Comparison of ENCODE assay signal across 1 cellular context in the genomic region with DNA sequence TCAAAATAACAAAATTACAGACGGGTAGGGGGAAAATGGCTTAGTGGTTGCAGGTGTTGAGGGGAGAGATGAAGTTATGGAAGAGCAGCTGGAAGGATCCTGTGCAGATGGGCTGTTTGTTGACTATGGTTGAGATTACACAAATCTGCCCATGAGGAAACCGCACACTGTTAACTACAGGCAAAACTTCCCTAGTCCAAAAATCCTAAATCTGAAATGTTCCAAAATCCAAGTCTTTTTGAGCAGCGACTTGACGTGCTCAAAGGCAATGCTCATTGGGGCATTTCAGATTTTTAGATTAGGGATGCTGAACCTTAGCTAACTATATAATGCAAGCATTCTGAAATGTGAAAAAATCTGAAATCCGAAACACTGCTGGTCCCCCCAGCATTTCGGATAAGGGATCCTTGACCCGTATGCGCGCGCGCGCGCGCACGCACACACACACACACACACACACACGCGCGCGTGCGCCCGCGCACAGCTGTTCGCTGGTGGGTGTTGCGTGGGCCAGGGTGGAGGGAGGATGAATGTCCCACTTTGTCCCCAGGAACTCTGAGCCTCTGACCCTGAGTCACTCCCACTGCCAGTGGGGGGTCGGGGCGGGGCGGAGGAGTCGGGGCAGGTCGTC.
TF ChIP-seq lines count a peak whose summit lies in the region.

No MANE protein-coding gene starts in this region.

TF ChIP-seq in K562, 482 proteins besides CTCF, POLR2A, EP300 and RAD21 (continued from another document and continues in another):
- TF ChIP-seq STAT5B (CRISPR knock-in tag; IDR thresholded peaks at IDR 0.05) (no peak), KLF6 (CRISPR knock-in tag; IDR thresholded peaks at IDR 0.05; ENCODE audit: borderline replicate concordance) (no peak), HMGN3 (IDR thresholded peaks at IDR 0.05; ENCODE audit: borderline replicate concordance, extremely low read depth, insufficient read length, low read depth, low read length) (peak; percentile 56), FIP1L1 (IDR thresholded peaks at IDR 0.05; ENCODE audit: low read depth, low read length, poor library complexity, severe bottlenecking) (no peak), ZNF253 (CRISPR knock-in tag; conservative IDR thresholded peaks at IDR 0.05) (no peak), BRF1 (IDR thresholded peaks at IDR 0.05; ENCODE audit: borderline replicate concordance, extremely low read depth, insufficient read length) (no peak), POLR2G (IDR thresholded peaks at IDR 0.05; ENCODE audit: low read depth, low read length) (0 out of 2 replicates have a peak, but pooled peaks have one; percentile 23), ZNF184 (CRISPR knock-in tag; IDR thresholded peaks at IDR 0.05) (no peak), ESRRB (CRISPR knock-in tag; IDR thresholded peaks at IDR 0.05; ENCODE audit: borderline replicate concordance) (no peak), SMARCA4 (IDR thresholded peaks at IDR 0.05) (0 out of 2 replicates have a peak, but pooled peaks have one; percentile 44), PHF8 (IDR thresholded peaks at IDR 0.05; ENCODE audit: borderline replicate concordance, low read length) (no peak), MXI1 (IDR thresholded peaks at IDR 0.05; ENCODE audit: low read depth, low read length) (no peak), SRSF1 (IDR thresholded peaks at IDR 0.05; ENCODE audit: low read depth, low read length) (no peak), SIN3A (IDR thresholded peaks at IDR 0.05; ENCODE audit: borderline replicate concordance in 2 of 2, control insufficient read depth in 1 of 2, low read depth in 2 of 2, low read length in 2 of 2) (no peak), ZNF696 (CRISPR knock-in tag; conservative IDR thresholded peaks at IDR 0.05) (no peak), NONO (IDR thresholded peaks at IDR 0.05; ENCODE audit: low read depth in 2 of 2, low read length in 1 of 2) (no peak), DMBX1 (CRISPR knock-in tag; IDR thresholded peaks at IDR 0.05; ENCODE audit: borderline replicate concordance) (no peak), NELFE (IDR thresholded peaks at IDR 0.05; ENCODE audit: insufficient read depth, insufficient read length) (no peak), CBX8 (IDR thresholded peaks at IDR 0.05; ENCODE audit: borderline replicate concordance, extremely low read depth, low read depth, low read length, poor library complexity, severe bottlenecking) (no peak), ZBTB1 (CRISPR knock-in tag; IDR thresholded peaks at IDR 0.05; ENCODE audit: borderline replicate concordance, low read depth) (no peak), ELF1 (tag; IDR thresholded peaks at IDR 0.05) (no peak), HOXB6 (CRISPR knock-in tag; IDR thresholded peaks at IDR 0.05; ENCODE audit: borderline replicate concordance) (no peak), ZNF77 (CRISPR knock-in tag; IDR thresholded peaks at IDR 0.05) (no peak), MTA1 (IDR thresholded peaks at IDR 0.05; ENCODE audit: borderline replicate concordance) (peak; percentile 73), TRIM24 (IDR thresholded peaks at IDR 0.05) (no peak), GTF2A2 (tag; IDR thresholded peaks at IDR 0.05) (no peak), ZC3H8 (IDR thresholded peaks at IDR 0.05) (no peak), CTBP1 (IDR thresholded peaks at IDR 0.05; ENCODE audit: borderline replicate concordance) (no peak)
- TF ChIP-seq, protein P1, sequence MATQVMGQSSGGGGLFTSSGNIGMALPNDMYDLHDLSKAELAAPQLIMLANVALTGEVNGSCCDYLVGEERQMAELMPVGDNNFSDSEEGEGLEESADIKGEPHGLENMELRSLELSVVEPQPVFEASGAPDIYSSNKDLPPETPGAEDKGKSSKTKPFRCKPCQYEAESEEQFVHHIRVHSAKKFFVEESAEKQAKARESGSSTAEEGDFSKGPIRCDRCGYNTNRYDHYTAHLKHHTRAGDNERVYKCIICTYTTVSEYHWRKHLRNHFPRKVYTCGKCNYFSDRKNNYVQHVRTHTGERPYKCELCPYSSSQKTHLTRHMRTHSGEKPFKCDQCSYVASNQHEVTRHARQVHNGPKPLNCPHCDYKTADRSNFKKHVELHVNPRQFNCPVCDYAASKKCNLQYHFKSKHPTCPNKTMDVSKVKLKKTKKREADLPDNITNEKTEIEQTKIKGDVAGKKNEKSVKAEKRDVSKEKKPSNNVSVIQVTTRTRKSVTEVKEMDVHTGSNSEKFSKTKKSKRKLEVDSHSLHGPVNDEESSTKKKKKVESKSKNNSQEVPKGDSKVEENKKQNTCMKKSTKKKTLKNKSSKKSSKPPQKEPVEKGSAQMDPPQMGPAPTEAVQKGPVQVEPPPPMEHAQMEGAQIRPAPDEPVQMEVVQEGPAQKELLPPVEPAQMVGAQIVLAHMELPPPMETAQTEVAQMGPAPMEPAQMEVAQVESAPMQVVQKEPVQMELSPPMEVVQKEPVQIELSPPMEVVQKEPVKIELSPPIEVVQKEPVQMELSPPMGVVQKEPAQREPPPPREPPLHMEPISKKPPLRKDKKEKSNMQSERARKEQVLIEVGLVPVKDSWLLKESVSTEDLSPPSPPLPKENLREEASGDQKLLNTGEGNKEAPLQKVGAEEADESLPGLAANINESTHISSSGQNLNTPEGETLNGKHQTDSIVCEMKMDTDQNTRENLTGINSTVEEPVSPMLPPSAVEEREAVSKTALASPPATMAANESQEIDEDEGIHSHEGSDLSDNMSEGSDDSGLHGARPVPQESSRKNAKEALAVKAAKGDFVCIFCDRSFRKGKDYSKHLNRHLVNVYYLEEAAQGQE (CRISPR knock-in tag; IDR thresholded peaks at IDR 0.05; ENCODE audit: low read depth), result no peak
- TF ChIP-seq, protein P2, sequence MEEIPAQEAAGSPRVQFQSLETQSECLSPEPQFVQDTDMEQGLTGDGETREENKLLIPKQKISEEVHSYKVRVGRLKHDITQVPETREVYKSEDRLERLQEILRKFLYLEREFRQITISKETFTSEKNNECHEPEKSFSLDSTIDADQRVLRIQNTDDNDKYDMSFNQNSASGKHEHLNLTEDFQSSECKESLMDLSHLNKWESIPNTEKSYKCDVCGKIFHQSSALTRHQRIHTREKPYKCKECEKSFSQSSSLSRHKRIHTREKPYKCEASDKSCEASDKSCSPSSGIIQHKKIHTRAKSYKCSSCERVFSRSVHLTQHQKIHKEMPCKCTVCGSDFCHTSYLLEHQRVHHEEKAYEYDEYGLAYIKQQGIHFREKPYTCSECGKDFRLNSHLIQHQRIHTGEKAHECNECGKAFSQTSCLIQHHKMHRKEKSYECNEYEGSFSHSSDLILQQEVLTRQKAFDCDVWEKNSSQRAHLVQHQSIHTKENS (CRISPR knock-in tag; IDR thresholded peaks at IDR 0.05), result no peak
- TF ChIP-seq, protein P3, sequence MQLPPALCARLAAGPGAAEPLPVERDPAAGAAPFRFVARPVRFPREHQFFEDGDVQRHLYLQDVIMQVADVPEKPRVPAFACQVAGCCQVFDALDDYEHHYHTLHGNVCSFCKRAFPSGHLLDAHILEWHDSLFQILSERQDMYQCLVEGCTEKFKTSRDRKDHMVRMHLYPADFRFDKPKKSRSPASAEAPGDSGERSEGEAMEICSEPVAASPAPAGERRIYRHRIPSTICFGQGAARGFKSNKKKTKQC (CRISPR knock-in tag; IDR thresholded peaks at IDR 0.05), result no peak
- TF ChIP-seq, protein P4, sequence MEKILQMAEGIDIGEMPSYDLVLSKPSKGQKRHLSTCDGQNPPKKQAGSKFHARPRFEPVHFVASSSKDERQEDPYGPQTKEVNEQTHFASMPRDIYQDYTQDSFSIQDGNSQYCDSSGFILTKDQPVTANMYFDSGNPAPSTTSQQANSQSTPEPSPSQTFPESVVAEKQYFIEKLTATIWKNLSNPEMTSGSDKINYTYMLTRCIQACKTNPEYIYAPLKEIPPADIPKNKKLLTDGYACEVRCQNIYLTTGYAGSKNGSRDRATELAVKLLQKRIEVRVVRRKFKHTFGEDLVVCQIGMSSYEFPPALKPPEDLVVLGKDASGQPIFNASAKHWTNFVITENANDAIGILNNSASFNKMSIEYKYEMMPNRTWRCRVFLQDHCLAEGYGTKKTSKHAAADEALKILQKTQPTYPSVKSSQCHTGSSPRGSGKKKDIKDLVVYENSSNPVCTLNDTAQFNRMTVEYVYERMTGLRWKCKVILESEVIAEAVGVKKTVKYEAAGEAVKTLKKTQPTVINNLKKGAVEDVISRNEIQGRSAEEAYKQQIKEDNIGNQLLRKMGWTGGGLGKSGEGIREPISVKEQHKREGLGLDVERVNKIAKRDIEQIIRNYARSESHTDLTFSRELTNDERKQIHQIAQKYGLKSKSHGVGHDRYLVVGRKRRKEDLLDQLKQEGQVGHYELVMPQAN (IDR thresholded peaks at IDR 0.05; ENCODE audit: borderline replicate concordance), result 0 out of 2 replicates have a peak, but pooled peaks have one; percentile 24
- TF ChIP-seq, protein P5, sequence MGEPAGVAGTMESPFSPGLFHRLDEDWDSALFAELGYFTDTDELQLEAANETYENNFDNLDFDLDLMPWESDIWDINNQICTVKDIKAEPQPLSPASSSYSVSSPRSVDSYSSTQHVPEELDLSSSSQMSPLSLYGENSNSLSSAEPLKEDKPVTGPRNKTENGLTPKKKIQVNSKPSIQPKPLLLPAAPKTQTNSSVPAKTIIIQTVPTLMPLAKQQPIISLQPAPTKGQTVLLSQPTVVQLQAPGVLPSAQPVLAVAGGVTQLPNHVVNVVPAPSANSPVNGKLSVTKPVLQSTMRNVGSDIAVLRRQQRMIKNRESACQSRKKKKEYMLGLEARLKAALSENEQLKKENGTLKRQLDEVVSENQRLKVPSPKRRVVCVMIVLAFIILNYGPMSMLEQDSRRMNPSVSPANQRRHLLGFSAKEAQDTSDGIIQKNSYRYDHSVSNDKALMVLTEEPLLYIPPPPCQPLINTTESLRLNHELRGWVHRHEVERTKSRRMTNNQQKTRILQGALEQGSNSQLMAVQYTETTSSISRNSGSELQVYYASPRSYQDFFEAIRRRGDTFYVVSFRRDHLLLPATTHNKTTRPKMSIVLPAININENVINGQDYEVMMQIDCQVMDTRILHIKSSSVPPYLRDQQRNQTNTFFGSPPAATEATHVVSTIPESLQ (CRISPR knock-in tag; IDR thresholded peaks at IDR 0.05), result no peak
- TF ChIP-seq, protein P6, sequence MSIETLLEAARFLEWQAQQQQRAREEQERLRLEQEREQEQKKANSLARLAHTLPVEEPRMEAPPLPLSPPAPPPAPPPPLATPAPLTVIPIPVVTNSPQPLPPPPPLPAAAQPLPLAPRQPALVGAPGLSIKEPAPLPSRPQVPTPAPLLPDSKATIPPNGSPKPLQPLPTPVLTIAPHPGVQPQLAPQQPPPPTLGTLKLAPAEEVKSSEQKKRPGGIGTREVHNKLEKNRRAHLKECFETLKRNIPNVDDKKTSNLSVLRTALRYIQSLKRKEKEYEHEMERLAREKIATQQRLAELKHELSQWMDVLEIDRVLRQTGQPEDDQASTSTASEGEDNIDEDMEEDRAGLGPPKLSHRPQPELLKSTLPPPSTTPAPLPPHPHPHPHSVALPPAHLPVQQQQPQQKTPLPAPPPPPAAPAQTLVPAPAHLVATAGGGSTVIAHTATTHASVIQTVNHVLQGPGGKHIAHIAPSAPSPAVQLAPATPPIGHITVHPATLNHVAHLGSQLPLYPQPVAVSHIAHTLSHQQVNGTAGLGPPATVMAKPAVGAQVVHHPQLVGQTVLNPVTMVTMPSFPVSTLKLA (conservative IDR thresholded peaks at IDR 0.05), result peak; percentile 59 to 69
- TF ChIP-seq, protein P7, sequence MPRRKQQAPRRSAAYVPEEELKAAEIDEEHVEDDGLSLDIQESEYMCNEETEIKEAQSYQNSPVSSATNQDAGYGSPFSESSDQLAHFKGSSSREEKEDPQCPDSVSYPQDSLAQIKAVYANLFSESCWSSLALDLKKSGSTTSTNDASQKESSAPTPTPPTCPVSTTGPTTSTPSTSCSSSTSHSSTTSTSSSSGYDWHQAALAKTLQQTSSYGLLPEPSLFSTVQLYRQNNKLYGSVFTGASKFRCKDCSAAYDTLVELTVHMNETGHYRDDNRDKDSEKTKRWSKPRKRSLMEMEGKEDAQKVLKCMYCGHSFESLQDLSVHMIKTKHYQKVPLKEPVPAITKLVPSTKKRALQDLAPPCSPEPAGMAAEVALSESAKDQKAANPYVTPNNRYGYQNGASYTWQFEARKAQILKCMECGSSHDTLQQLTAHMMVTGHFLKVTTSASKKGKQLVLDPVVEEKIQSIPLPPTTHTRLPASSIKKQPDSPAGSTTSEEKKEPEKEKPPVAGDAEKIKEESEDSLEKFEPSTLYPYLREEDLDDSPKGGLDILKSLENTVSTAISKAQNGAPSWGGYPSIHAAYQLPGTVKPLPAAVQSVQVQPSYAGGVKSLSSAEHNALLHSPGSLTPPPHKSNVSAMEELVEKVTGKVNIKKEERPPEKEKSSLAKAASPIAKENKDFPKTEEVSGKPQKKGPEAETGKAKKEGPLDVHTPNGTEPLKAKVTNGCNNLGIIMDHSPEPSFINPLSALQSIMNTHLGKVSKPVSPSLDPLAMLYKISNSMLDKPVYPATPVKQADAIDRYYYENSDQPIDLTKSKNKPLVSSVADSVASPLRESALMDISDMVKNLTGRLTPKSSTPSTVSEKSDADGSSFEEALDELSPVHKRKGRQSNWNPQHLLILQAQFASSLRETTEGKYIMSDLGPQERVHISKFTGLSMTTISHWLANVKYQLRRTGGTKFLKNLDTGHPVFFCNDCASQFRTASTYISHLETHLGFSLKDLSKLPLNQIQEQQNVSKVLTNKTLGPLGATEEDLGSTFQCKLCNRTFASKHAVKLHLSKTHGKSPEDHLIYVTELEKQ (CRISPR knock-in tag; IDR thresholded peaks at IDR 0.05), result no peak
- TF ChIP-seq, protein P8, sequence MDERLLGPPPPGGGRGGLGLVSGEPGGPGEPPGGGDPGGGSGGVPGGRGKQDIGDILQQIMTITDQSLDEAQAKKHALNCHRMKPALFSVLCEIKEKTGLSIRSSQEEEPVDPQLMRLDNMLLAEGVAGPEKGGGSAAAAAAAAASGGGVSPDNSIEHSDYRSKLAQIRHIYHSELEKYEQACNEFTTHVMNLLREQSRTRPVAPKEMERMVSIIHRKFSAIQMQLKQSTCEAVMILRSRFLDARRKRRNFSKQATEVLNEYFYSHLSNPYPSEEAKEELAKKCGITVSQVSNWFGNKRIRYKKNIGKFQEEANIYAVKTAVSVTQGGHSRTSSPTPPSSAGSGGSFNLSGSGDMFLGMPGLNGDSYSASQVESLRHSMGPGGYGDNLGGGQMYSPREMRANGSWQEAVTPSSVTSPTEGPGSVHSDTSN (CRISPR knock-in tag; IDR thresholded peaks at IDR 0.05; ENCODE audit: low read depth), result no peak
- TF ChIP-seq, protein P8 (tag; conservative IDR thresholded peaks at IDR 0.05; ENCODE audit: low read depth), result no peak
- TF ChIP-seq, protein P9, sequence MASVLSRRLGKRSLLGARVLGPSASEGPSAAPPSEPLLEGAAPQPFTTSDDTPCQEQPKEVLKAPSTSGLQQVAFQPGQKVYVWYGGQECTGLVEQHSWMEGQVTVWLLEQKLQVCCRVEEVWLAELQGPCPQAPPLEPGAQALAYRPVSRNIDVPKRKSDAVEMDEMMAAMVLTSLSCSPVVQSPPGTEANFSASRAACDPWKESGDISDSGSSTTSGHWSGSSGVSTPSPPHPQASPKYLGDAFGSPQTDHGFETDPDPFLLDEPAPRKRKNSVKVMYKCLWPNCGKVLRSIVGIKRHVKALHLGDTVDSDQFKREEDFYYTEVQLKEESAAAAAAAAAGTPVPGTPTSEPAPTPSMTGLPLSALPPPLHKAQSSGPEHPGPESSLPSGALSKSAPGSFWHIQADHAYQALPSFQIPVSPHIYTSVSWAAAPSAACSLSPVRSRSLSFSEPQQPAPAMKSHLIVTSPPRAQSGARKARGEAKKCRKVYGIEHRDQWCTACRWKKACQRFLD (CRISPR knock-in tag; IDR thresholded peaks at IDR 0.05), result no peak
